In genomic region chr4:154606728-154607723, GRCh38 we compare ENCODE assay signal across 1 cellular context.
TF ChIP-seq lines count a peak whose summit lies in the region.

No MANE protein-coding gene starts in this region.

TF ChIP-seq in HepG2, 621 proteins besides CTCF, POLR2A, EP300 and RAD21 (continues in another document):
- no peak for TF ChIP-seq ZSCAN20 (CRISPR knock-in tag; IDR thresholded peaks at IDR 0.05; ENCODE audit: borderline replicate concordance)
- no peak for TF ChIP-seq AHDC1 (CRISPR knock-in tag; IDR thresholded peaks at IDR 0.05; ENCODE audit: borderline replicate concordance)
- no peak for TF ChIP-seq FOXC1 (CRISPR knock-in tag; IDR thresholded peaks at IDR 0.05; ENCODE audit: borderline replicate concordance)
- TF ChIP-seq ZSCAN12 (CRISPR knock-in tag; IDR thresholded peaks at IDR 0.05), result no peak
- TF ChIP-seq BRCA1 (CRISPR knock-in tag; IDR thresholded peaks at IDR 0.05), result no peak
- peak; percentile 37; the same call in 1 of the 2 replicates for TF ChIP-seq REPIN1 (CRISPR knock-in tag; IDR thresholded peaks at IDR 0.05; ENCODE audit: borderline replicate concordance, low read depth)
- no peak for TF ChIP-seq TEAD3 (CRISPR knock-in tag; optimal IDR thresholded peaks at IDR 0.05; ENCODE audit: borderline replicate concordance)
- no peak for TF ChIP-seq PHF21A (CRISPR knock-in tag; IDR thresholded peaks at IDR 0.05)
- no peak for TF ChIP-seq MLLT10 (CRISPR knock-in tag; IDR thresholded peaks at IDR 0.05)
- TF ChIP-seq ZNF331 (CRISPR knock-in tag; IDR thresholded peaks at IDR 0.05), result no peak
- TF ChIP-seq POLR2AphosphoS5 (IDR thresholded peaks at IDR 0.05; ENCODE audit: low read depth, low read length), result peak; percentile 39; the same call in 1 of the 2 replicates
- TF ChIP-seq TFDP1 (CRISPR knock-in tag; IDR thresholded peaks at IDR 0.05; ENCODE audit: borderline replicate concordance), result no peak
- no peak for TF ChIP-seq SNAI1 (CRISPR knock-in tag; IDR thresholded peaks at IDR 0.05; ENCODE audit: borderline replicate concordance)
- peak; percentile 84 for TF ChIP-seq PAF1 (CRISPR knock-in tag; IDR thresholded peaks at IDR 0.05)
- TF ChIP-seq ZNF10 (CRISPR knock-in tag; IDR thresholded peaks at IDR 0.05; ENCODE audit: borderline replicate concordance, low read depth), result no peak
- 0 out of 2 replicates have a peak, but pooled peaks have one; percentile 11 for TF ChIP-seq ZC3H13 (CRISPR knock-in tag; IDR thresholded peaks at IDR 0.05)
- TF ChIP-seq GATAD1 (CRISPR knock-in tag; IDR thresholded peaks at IDR 0.05), result no peak
- TF ChIP-seq ZNF430 (CRISPR knock-in tag; IDR thresholded peaks at IDR 0.05), result no peak
- no peak for TF ChIP-seq ZNF615 (CRISPR knock-in tag; IDR thresholded peaks at IDR 0.05; ENCODE audit: borderline replicate concordance)
- no peak for TF ChIP-seq ZSCAN31 (CRISPR knock-in tag; IDR thresholded peaks at IDR 0.05; ENCODE audit: low read depth)
- no peak for TF ChIP-seq ATM (IDR thresholded peaks at IDR 0.05; ENCODE audit: borderline replicate concordance)
- TF ChIP-seq PHF5A (CRISPR knock-in tag; IDR thresholded peaks at IDR 0.05; ENCODE audit: low read depth, unreplicated experiment), result no peak
- no peak for TF ChIP-seq KAT2B (IDR thresholded peaks at IDR 0.05; ENCODE audit: borderline replicate concordance, low read depth, low read length)
- TF ChIP-seq SRY (CRISPR knock-in tag; IDR thresholded peaks at IDR 0.05), result no peak
- TF ChIP-seq NR2F6 (IDR thresholded peaks at IDR 0.05), result no peak
- TF ChIP-seq NR2F6 (CRISPR knock-in tag; IDR thresholded peaks at IDR 0.05), result no peak
- no peak for TF ChIP-seq IKZF5 (CRISPR knock-in tag; IDR thresholded peaks at IDR 0.05)
- no peak for TF ChIP-seq ZBTB43 (CRISPR knock-in tag; conservative IDR thresholded peaks at IDR 0.05)
- no peak for TF ChIP-seq NAIF1 (CRISPR knock-in tag; IDR thresholded peaks at IDR 0.05; ENCODE audit: borderline replicate concordance)
- TF ChIP-seq ZUFSP (CRISPR knock-in tag; IDR thresholded peaks at IDR 0.05; ENCODE audit: borderline replicate concordance), result no peak
- TF ChIP-seq AFF4 (CRISPR knock-in tag; IDR thresholded peaks at IDR 0.05), result no peak
- no peak for TF ChIP-seq ZNF7 (CRISPR knock-in tag; IDR thresholded peaks at IDR 0.05)
- no peak for TF ChIP-seq ESRRA (CRISPR knock-in tag; IDR thresholded peaks at IDR 0.05; ENCODE audit: low read depth)
- peak; percentile 33; the same call in 1 of the 2 replicates for TF ChIP-seq ZBTB33 (CRISPR knock-in tag; IDR thresholded peaks at IDR 0.05)
- no peak for TF ChIP-seq HIC2 (CRISPR knock-in tag; IDR thresholded peaks at IDR 0.05; ENCODE audit: low read depth)
- no peak for TF ChIP-seq MBNL3 (CRISPR knock-in tag; conservative IDR thresholded peaks at IDR 0.05)
- 0 out of 2 replicates have a peak, but pooled peaks have one; percentile 35 for TF ChIP-seq REL (CRISPR knock-in tag; conservative IDR thresholded peaks at IDR 0.05)
- TF ChIP-seq ZSCAN5A (CRISPR knock-in tag; IDR thresholded peaks at IDR 0.05; ENCODE audit: borderline replicate concordance), result 0 out of 2 replicates have a peak, but pooled peaks have one; percentile 43
- TF ChIP-seq NONO (IDR thresholded peaks at IDR 0.05), result no peak
- 0 out of 2 replicates have a peak, but pooled peaks have one; percentile 20 for TF ChIP-seq NONO (CRISPR knock-in tag; conservative IDR thresholded peaks at IDR 0.05)
- 0 out of 2 replicates have a peak, but pooled peaks have one; percentile 27 for TF ChIP-seq NCOA5 (CRISPR knock-in tag; IDR thresholded peaks at IDR 0.05)
- no peak for TF ChIP-seq MEIS2 (CRISPR knock-in tag; IDR thresholded peaks at IDR 0.05)
- peak; percentile 66 for TF ChIP-seq AGO2 (optimal IDR thresholded peaks at IDR 0.05; ENCODE audit: low read depth, low read length)
- no peak for TF ChIP-seq ZNF766 (CRISPR knock-in tag; IDR thresholded peaks at IDR 0.05; ENCODE audit: borderline replicate concordance)
- no peak for TF ChIP-seq ZNF317 (CRISPR knock-in tag; IDR thresholded peaks at IDR 0.05)
- TF ChIP-seq ZNF781 (CRISPR knock-in tag; IDR thresholded peaks at IDR 0.05; ENCODE audit: borderline replicate concordance, not compliant biosample characterization), result no peak
